In genomic region chr9:127562271-127562780, GRCh38 we compare ENCODE assay signal across 1 cellular context.
A peak's percentile ranks its signal among the peaks of the same experiment; 100 is the strongest.
TF ChIP-seq lines count a peak whose summit lies in the region.

No MANE protein-coding gene starts in this region.

TF ChIP-seq in K562, 482 proteins besides CTCF, POLR2A, EP300 and RAD21 (continued from another document):
- TF ChIP-seq, protein P1, sequence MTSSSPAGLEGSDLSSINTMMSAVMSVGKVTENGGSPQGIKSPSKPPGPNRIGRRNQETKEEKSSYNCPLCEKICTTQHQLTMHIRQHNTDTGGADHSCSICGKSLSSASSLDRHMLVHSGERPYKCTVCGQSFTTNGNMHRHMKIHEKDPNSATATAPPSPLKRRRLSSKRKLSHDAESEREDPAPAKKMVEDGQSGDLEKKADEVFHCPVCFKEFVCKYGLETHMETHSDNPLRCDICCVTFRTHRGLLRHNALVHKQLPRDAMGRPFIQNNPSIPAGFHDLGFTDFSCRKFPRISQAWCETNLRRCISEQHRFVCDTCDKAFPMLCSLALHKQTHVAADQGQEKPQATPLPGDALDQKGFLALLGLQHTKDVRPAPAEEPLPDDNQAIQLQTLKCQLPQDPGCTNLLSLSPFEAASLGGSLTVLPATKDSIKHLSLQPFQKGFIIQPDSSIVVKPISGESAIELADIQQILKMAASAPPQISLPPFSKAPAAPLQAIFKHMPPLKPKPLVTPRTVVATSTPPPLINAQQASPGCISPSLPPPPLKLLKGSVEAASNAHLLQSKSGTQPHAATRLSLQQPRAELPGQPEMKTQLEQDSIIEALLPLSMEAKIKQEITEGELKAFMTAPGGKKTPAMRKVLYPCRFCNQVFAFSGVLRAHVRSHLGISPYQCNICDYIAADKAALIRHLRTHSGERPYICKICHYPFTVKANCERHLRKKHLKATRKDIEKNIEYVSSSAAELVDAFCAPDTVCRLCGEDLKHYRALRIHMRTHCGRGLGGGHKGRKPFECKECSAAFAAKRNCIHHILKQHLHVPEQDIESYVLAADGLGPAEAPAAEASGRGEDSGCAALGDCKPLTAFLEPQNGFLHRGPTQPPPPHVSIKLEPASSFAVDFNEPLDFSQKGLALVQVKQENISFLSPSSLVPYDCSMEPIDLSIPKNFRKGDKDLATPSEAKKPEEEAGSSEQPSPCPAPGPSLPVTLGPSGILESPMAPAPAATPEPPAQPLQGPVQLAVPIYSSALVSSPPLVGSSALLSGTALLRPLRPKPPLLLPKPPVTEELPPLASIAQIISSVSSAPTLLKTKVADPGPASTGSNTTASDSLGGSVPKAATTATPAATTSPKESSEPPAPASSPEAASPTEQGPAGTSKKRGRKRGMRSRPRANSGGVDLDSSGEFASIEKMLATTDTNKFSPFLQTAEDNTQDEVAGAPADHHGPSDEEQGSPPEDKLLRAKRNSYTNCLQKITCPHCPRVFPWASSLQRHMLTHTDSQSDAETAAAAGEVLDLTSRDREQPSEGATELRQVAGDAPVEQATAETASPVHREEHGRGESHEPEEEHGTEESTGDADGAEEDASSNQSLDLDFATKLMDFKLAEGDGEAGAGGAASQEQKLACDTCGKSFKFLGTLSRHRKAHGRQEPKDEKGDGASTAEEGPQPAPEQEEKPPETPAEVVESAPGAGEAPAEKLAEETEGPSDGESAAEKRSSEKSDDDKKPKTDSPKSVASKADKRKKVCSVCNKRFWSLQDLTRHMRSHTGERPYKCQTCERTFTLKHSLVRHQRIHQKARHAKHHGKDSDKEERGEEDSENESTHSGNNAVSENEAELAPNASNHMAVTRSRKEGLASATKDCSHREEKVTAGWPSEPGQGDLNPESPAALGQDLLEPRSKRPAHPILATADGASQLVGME (CRISPR knock-in tag; IDR thresholded peaks at IDR 0.05): no peak
- TF ChIP-seq CHD4 (IDR thresholded peaks at IDR 0.05; ENCODE audit: insufficient read depth, insufficient replicate concordance, low read depth, low read length, poor library complexity, severe bottlenecking) (no peak), GTF2E2 (tag; IDR thresholded peaks at IDR 0.05) (no peak), SP2 (IDR thresholded peaks at IDR 0.05; ENCODE audit: extremely low read depth, low read depth, low read length, poor library complexity, severe bottlenecking) (no peak), TAF7 (tag; IDR thresholded peaks at IDR 0.05) (no peak), ZNF354B (CRISPR knock-in tag; IDR thresholded peaks at IDR 0.05) (no peak), ZNF586 (CRISPR knock-in tag; conservative IDR thresholded peaks at IDR 0.05) (no peak), RBM25 (IDR thresholded peaks at IDR 0.05; ENCODE audit: low read depth, low read length, severe bottlenecking) (peak; percentile 68), KDM4B (IDR thresholded peaks at IDR 0.05; ENCODE audit: borderline replicate concordance in 2 of 2, low read depth in 1 of 2) (no peak), MCM5 (IDR thresholded peaks at IDR 0.05; ENCODE audit: low read depth) (no peak), ZNF57 (CRISPR knock-in tag; IDR thresholded peaks at IDR 0.05) (no peak), SMARCA5 (IDR thresholded peaks at IDR 0.05) (0 out of 2 replicates have a peak, but pooled peaks have one; percentile 14), ZNF644 (tag; IDR thresholded peaks at IDR 0.05; ENCODE audit: low read depth) (no peak), NR1H2 (CRISPR knock-in tag; IDR thresholded peaks at IDR 0.05) (no peak), NR2C2 (CRISPR knock-in tag; IDR thresholded peaks at IDR 0.05) (no peak), NR2C2 (tag; IDR thresholded peaks at IDR 0.05) (no peak), ZNF12 (CRISPR knock-in tag; IDR thresholded peaks at IDR 0.05) (peak; percentile 16; the same call in 1 of the 2 replicates), MAX (CRISPR knock-in tag; IDR thresholded peaks at IDR 0.05) (no peak; the same call in 1 of the 2 replicates), NR2F6 (CRISPR knock-in tag; IDR thresholded peaks at IDR 0.05) (no peak)
- TF ChIP-seq, protein P2, sequence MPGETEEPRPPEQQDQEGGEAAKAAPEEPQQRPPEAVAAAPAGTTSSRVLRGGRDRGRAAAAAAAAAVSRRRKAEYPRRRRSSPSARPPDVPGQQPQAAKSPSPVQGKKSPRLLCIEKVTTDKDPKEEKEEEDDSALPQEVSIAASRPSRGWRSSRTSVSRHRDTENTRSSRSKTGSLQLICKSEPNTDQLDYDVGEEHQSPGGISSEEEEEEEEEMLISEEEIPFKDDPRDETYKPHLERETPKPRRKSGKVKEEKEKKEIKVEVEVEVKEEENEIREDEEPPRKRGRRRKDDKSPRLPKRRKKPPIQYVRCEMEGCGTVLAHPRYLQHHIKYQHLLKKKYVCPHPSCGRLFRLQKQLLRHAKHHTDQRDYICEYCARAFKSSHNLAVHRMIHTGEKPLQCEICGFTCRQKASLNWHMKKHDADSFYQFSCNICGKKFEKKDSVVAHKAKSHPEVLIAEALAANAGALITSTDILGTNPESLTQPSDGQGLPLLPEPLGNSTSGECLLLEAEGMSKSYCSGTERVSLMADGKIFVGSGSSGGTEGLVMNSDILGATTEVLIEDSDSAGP (CRISPR knock-in tag; IDR thresholded peaks at IDR 0.05): no peak
- TF ChIP-seq, protein P3, sequence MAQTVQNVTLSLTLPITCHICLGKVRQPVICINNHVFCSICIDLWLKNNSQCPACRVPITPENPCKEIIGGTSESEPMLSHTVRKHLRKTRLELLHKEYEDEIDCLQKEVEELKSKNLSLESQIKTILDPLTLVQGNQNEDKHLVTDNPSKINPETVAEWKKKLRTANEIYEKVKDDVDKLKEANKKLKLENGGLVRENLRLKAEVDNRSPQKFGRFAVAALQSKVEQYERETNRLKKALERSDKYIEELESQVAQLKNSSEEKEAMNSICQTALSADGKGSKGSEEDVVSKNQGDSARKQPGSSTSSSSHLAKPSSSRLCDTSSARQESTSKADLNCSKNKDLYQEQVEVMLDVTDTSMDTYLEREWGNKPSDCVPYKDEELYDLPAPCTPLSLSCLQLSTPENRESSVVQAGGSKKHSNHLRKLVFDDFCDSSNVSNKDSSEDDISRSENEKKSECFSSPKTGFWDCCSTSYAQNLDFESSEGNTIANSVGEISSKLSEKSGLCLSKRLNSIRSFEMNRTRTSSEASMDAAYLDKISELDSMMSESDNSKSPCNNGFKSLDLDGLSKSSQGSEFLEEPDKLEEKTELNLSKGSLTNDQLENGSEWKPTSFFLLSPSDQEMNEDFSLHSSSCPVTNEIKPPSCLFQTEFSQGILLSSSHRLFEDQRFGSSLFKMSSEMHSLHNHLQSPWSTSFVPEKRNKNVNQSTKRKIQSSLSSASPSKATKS (CRISPR knock-in tag; IDR thresholded peaks at IDR 0.05): no peak
- TF ChIP-seq, protein P4, sequence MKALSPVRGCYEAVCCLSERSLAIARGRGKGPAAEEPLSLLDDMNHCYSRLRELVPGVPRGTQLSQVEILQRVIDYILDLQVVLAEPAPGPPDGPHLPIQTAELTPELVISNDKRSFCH (CRISPR knock-in tag; IDR thresholded peaks at IDR 0.05): no peak
- TF ChIP-seq, protein P4 (tag; IDR thresholded peaks at IDR 0.05): no peak
